Comparison of ENCODE assay signal across 28 cellular contexts in the genomic region with DNA sequence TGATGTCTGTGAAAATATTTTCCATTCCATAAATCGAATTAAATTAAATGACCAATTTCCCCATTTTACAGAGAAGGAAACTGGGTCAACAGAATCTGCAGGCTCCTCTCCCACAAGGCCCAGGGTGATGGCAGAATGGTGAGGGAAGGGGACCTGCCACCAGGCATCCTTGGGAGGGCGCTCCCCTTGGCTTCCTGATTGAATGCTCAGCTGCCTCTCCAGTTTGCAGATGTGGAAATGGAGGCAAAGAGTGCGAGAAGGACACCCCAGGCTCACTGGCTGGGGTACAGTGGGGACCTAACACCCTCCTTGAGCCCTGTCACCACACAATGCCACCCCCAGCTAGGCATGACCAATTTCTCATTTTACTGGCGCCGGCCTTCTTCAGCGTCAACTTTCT. TPM values are rescaled to one million over a fixed set of nuclear protein-coding genes. Genes with fewer than 3 reads are reported as not detected.
DNase-seq lines count a peak whose midpoint lies in the region; ATAC-seq and TF ChIP-seq lines count a peak whose summit lies in the region.
"Had no signal": no experiment of that assay in that cellular context is flagged by ENCODE, and none has a peak within 500 bp of the region (broad histone marks: within the 10 kb centered on the region; RNA-seq: fewer than 3 reads in every experiment).

No MANE protein-coding gene starts in this region.

- intact Hi-C loops in lower leg skin (cut with DNase I; ENCODE audit: low total_unique reads) (no loop called here), sciatic nerve (cut with DNase I) (no loop called here)

- peaks cover 31% of the 10 kb centered on the region for H3K27me3 Mint-ChIP-seq in WTC11 (ENCODE audit: low read depth)
- H3K27me3 Mint-ChIP-seq: IgD-negative memory B cell had no signal

- no peak for TF ChIP-seq CTCF in WTC11 (IDR thresholded peaks at IDR 0.05)
- no peak for TF ChIP-seq CTCF in lower leg skin (IDR thresholded peaks at IDR 0.05)
- TF ChIP-seq CTCF in omental fat pad (IDR thresholded peaks at IDR 0.05): no peak

- H3K4me1 Mint-ChIP-seq in WTC11: peaks cover 18% of the 10 kb centered on the region

- ATAC-seq in WTC11 (no peak), sciatic nerve (no peak), omental fat pad (ENCODE audit: low FRiP score) (no peak)
- ATAC-seq: activated T-cell treated with anti-CD3 and anti-CD28 coated beads, Interleukin-2, amount 50 U/mL, for 4 hours; gastrocnemius medialis; left colon; stimulated activated naive CD8-positive, alpha-beta T cell treated with anti-CD3 and anti-CD28 coated beads, Interleukin-15, Interleukin-2, amounts not matched to agents 100 U/mL and 50 U/mL, for 24 hours had no signal

- TF ChIP-seq POLR2A in lower leg skin (IDR thresholded peaks at IDR 0.05): no peak

- no peaks in the 10 kb centered on the region for H3K36me3 Mint-ChIP-seq in WTC11

- no peak overlapping the region for H3K27ac Mint-ChIP-seq in WTC11
- H3K27ac Mint-ChIP-seq: IgD-negative memory B cell had no signal

- H3K4me3 Mint-ChIP-seq in WTC11: no peak overlapping the region
- H3K4me3 Mint-ChIP-seq: activated T-cell treated with anti-CD3 and anti-CD28 coated beads, Interleukin-2, amount 50 U/mL, for 4 hours; CD14-positive monocyte; IgD-negative memory B cell had no signal

- CTCF ChIA-PET in WTC11 (lab: Charles Lee): interaction anchor here (1.3 kb wide), 1 partner anchor 9 kb away, joined by 3 read pairs; no protein-coding TSS in a partner anchor

- DNase-seq in activated CD8-positive, alpha-beta memory T cell treated with anti-CD3 and anti-CD28 coated beads for 24 hours: peak; percentile 30
- no peak for DNase-seq in activated CD8-positive, alpha-beta memory T cell treated with anti-CD3 and anti-CD28 coated beads, Interleukin-2, amount 50 U/mL, for 4 hours
- DNase-seq in WTC11 (ENCODE audit: low spot score) (peak; percentile 5), lower leg skin (ENCODE audit: low spot score in 2 of 2) (peak; percentile 4 to 45), sciatic nerve (ENCODE audit: low spot score) (peak; percentile 18), omental fat pad (ENCODE audit: low spot score) (no peak), AG08395 (ENCODE audit: low spot score) (no peak), NCI-H524 (lab: John Stamatoyannopoulos, UW) (no peak)
- DNase-seq: activated CD4-positive, alpha-beta T cell treated with anti-CD3 and anti-CD28 coated beads for 1 hour; activated naive CD4-positive, alpha-beta T cell treated with Interleukin-2 at 50 U/mL for 16 hours; activated T-cell treated with anti-CD3 and anti-CD28 coated beads, Interleukin-2, amount 50 U/mL, for 4 hours; cerebellar nuclear complex; DMS79 treated with DMSO at 0.1 percent for 48 hours; GDM1; NCI-H2107; NCI-H748 treated with DMSO at 0.1 percent for 48 hours; SHP77 treated with DMSO at 0.1 percent for 48 hours; stimulated activated CD4-positive, alpha-beta T cell treated with anti-CD3 and anti-CD28 coated beads, Interleukin-1b, Interleukin-23, amount 100 ng/mL, for 48 hours; stimulated activated naive CD8-positive, alpha-beta T cell treated with anti-CD3 and anti-CD28 coated beads, Interleukin-15, Interleukin-2, amounts not matched to agents 100 U/mL and 50 U/mL, for 24 hours had no signal

- POLR2A ChIA-PET in WTC11 (lab: Charles Lee): interaction anchor here (0.7 kb wide), 1 partner anchor 663 kb away, joined by 3 read pairs; no protein-coding TSS in a partner anchor

- H3K4me3 ChIP-seq in lower leg skin (ENCODE audit: low read depth, poor library complexity, severe bottlenecking): no peak overlapping the region
- H3K4me3 ChIP-seq: adrenal gland, gastrocnemius medialis, hepatocyte, smooth muscle cell, thoracic aorta, vagina had no signal

- H3K9me3 Mint-ChIP-seq in WTC11: no peaks in the 10 kb centered on the region
- H3K9me3 Mint-ChIP-seq: activated T-cell treated with anti-CD3 and anti-CD28 coated beads, Interleukin-2, amount 50 U/mL, for 4 hours; IgD-negative memory B cell had no signal

- 95 to 97% methylated on average over 6 of the region's 6 CpGs for WGBS in lower leg skin, 2 donors

TF ChIP-seq in WTC11, 78 proteins besides CTCF, POLR2A, EP300 and RAD21 (continues in another document):
- TF ChIP-seq ATF2 (CRISPR knock-in tag; IDR thresholded peaks at IDR 0.05; ENCODE audit: borderline replicate concordance, low read depth): no peak
- TF ChIP-seq, protein P1, sequence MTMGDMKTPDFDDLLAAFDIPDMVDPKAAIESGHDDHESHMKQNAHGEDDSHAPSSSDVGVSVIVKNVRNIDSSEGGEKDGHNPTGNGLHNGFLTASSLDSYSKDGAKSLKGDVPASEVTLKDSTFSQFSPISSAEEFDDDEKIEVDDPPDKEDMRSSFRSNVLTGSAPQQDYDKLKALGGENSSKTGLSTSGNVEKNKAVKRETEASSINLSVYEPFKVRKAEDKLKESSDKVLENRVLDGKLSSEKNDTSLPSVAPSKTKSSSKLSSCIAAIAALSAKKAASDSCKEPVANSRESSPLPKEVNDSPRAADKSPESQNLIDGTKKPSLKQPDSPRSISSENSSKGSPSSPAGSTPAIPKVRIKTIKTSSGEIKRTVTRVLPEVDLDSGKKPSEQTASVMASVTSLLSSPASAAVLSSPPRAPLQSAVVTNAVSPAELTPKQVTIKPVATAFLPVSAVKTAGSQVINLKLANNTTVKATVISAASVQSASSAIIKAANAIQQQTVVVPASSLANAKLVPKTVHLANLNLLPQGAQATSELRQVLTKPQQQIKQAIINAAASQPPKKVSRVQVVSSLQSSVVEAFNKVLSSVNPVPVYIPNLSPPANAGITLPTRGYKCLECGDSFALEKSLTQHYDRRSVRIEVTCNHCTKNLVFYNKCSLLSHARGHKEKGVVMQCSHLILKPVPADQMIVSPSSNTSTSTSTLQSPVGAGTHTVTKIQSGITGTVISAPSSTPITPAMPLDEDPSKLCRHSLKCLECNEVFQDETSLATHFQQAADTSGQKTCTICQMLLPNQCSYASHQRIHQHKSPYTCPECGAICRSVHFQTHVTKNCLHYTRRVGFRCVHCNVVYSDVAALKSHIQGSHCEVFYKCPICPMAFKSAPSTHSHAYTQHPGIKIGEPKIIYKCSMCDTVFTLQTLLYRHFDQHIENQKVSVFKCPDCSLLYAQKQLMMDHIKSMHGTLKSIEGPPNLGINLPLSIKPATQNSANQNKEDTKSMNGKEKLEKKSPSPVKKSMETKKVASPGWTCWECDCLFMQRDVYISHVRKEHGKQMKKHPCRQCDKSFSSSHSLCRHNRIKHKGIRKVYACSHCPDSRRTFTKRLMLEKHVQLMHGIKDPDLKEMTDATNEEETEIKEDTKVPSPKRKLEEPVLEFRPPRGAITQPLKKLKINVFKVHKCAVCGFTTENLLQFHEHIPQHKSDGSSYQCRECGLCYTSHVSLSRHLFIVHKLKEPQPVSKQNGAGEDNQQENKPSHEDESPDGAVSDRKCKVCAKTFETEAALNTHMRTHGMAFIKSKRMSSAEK (CRISPR knock-in tag; IDR thresholded peaks at IDR 0.05; ENCODE audit: borderline replicate concordance): no peak
- TF ChIP-seq, protein P2, sequence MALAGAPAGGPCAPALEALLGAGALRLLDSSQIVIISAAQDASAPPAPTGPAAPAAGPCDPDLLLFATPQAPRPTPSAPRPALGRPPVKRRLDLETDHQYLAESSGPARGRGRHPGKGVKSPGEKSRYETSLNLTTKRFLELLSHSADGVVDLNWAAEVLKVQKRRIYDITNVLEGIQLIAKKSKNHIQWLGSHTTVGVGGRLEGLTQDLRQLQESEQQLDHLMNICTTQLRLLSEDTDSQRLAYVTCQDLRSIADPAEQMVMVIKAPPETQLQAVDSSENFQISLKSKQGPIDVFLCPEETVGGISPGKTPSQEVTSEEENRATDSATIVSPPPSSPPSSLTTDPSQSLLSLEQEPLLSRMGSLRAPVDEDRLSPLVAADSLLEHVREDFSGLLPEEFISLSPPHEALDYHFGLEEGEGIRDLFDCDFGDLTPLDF (CRISPR knock-in tag; IDR thresholded peaks at IDR 0.05): no peak
- TF ChIP-seq, protein P3, sequence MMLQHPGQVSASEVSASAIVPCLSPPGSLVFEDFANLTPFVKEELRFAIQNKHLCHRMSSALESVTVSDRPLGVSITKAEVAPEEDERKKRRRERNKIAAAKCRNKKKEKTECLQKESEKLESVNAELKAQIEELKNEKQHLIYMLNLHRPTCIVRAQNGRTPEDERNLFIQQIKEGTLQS (CRISPR knock-in tag; conservative IDR thresholded peaks at IDR 0.05): no peak
- no peak for TF ChIP-seq SMAD4 (CRISPR knock-in tag; IDR thresholded peaks at IDR 0.05)
- TF ChIP-seq SMAD3 (CRISPR knock-in tag; IDR thresholded peaks at IDR 0.05; ENCODE audit: borderline replicate concordance): no peak
- no peak for TF ChIP-seq FOXK1 (CRISPR knock-in tag; IDR thresholded peaks at IDR 0.05)
- TF ChIP-seq CREM (CRISPR knock-in tag; IDR thresholded peaks at IDR 0.05): no peak
- TF ChIP-seq TEAD1 (CRISPR knock-in tag; IDR thresholded peaks at IDR 0.05): no peak
- TF ChIP-seq MXD4 (CRISPR knock-in tag; IDR thresholded peaks at IDR 0.05; ENCODE audit: borderline replicate concordance): no peak
- no peak for TF ChIP-seq ZNF671 (CRISPR knock-in tag; IDR thresholded peaks at IDR 0.05)
- TF ChIP-seq ZNF263 (CRISPR knock-in tag; IDR thresholded peaks at IDR 0.05; ENCODE audit: low read depth): no peak
- TF ChIP-seq CBFB (CRISPR knock-in tag; IDR thresholded peaks at IDR 0.05; ENCODE audit: low read depth): no peak

RNA-seq across cellular contexts. Expression of gene CSNK1E, which starts 28.5 kb away (rescaled TPM):
- total RNA-seq in WTC11 (2021): 262 to 271 TPM (median 265 TPM) in 3 replicates
- 100 to 1,000 TPM; 142 to 258 (median 163) TPM for total RNA-seq in lower leg skin
- 184 TPM for total RNA-seq in sciatic nerve
- total RNA-seq in omental fat pad: 100 to 1,000 TPM in 3 of 4 donors, 10 to 100 TPM in 1; 84.5 to 164 (median 112) TPM

Comparison
In these comparisons a context has a peak if more than half of its experiments do, and no peak if none do; other contexts are left out.
1. DNase-seq: peak in activated CD8-positive, alpha-beta memory T cell treated with anti-CD3 and anti-CD28 coated beads for 24 hours (single experiment), WTC11 (single experiment), lower leg skin (2 of 2) and sciatic nerve (single experiment); none in activated CD8-positive, alpha-beta memory T cell treated with anti-CD3 and anti-CD28 coated beads, Interleukin-2, amount 50 U/mL, for 4 hours (single experiment), omental fat pad (single experiment), AG08395 (single experiment) and NCI-H524 (0 of 2).